1 cellular context compared by ENCODE assay signal in the genomic region with DNA sequence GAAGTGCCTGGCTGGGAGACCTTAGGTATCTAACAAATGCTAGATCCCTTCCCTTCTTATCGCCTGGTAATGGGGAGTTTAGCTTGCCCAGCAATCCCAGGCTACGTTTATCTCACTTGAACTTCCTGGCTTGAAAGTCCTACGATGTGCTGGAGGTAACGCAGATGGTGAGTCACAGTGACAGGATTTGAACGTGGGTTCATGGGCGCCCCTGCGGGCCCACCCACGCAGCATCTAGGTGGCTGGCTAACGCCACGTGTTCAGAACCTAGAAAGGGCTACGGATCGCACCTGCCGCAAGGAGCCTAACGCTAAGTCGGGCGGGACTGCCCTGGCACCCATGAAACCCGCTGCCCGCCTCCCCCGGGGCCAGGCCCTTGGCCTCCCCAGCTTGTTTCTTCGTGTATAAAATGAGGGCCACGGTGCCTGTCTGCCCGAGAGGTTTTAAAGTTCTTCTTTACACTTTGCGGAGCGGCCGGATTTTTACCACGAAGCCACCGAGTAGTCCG.
TF ChIP-seq lines count a peak whose summit lies in the region.

No MANE protein-coding gene starts in this region.

TF ChIP-seq in HepG2, 621 proteins besides CTCF, POLR2A, EP300 and RAD21 (continued from another document):
- TF ChIP-seq, protein P1, sequence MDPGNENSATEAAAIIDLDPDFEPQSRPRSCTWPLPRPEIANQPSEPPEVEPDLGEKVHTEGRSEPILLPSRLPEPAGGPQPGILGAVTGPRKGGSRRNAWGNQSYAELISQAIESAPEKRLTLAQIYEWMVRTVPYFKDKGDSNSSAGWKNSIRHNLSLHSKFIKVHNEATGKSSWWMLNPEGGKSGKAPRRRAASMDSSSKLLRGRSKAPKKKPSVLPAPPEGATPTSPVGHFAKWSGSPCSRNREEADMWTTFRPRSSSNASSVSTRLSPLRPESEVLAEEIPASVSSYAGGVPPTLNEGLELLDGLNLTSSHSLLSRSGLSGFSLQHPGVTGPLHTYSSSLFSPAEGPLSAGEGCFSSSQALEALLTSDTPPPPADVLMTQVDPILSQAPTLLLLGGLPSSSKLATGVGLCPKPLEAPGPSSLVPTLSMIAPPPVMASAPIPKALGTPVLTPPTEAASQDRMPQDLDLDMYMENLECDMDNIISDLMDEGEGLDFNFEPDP (CRISPR knock-in tag; conservative IDR thresholded peaks at IDR 0.05) = no peak
- no peak for TF ChIP-seq ZNF773 (CRISPR knock-in tag; IDR thresholded peaks at IDR 0.05; ENCODE audit: borderline replicate concordance)
- TF ChIP-seq ZNF574 (CRISPR knock-in tag; IDR thresholded peaks at IDR 0.05) = no peak
- TF ChIP-seq SETDB1 (CRISPR knock-in tag; IDR thresholded peaks at IDR 0.05; ENCODE audit: borderline replicate concordance) = no peak
- TF ChIP-seq ZNF546 (CRISPR knock-in tag; conservative IDR thresholded peaks at IDR 0.05) = no peak
- TF ChIP-seq, protein P2, sequence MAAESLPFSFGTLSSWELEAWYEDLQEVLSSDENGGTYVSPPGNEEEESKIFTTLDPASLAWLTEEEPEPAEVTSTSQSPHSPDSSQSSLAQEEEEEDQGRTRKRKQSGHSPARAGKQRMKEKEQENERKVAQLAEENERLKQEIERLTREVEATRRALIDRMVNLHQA (CRISPR knock-in tag; IDR thresholded peaks at IDR 0.05) = no peak
- no peak for TF ChIP-seq TBL1XR1 (IDR thresholded peaks at IDR 0.05; ENCODE audit: borderline replicate concordance, low read length, partially characterized antibody)
- no peak for TF ChIP-seq LRRFIP1 (CRISPR knock-in tag; conservative IDR thresholded peaks at IDR 0.05)
- TF ChIP-seq NFIC (IDR thresholded peaks at IDR 0.05; ENCODE audit: low read length) = 0 out of 2 replicates have a peak, but pooled peaks have one; percentile 19
- no peak for TF ChIP-seq ZNF772 (CRISPR knock-in tag; IDR thresholded peaks at IDR 0.05)
- TF ChIP-seq ZNF670 (CRISPR knock-in tag; IDR thresholded peaks at IDR 0.05; ENCODE audit: borderline replicate concordance) = 0 out of 2 replicates have a peak, but pooled peaks have one; percentile 21
- no peak for TF ChIP-seq THRA (CRISPR knock-in tag; IDR thresholded peaks at IDR 0.05; ENCODE audit: borderline replicate concordance)
- no peak for TF ChIP-seq ZNF616 (CRISPR knock-in tag; IDR thresholded peaks at IDR 0.05; ENCODE audit: low read depth)
- TF ChIP-seq, protein P3, sequence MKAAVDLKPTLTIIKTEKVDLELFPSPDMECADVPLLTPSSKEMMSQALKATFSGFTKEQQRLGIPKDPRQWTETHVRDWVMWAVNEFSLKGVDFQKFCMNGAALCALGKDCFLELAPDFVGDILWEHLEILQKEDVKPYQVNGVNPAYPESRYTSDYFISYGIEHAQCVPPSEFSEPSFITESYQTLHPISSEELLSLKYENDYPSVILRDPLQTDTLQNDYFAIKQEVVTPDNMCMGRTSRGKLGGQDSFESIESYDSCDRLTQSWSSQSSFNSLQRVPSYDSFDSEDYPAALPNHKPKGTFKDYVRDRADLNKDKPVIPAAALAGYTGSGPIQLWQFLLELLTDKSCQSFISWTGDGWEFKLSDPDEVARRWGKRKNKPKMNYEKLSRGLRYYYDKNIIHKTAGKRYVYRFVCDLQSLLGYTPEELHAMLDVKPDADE (CRISPR knock-in tag; IDR thresholded peaks at IDR 0.05) = no peak
- TF ChIP-seq NFRKB (IDR thresholded peaks at IDR 0.05) = no peak
- no peak for TF ChIP-seq ZFP90 (CRISPR knock-in tag; IDR thresholded peaks at IDR 0.05; ENCODE audit: borderline replicate concordance)
- TF ChIP-seq, protein P4, sequence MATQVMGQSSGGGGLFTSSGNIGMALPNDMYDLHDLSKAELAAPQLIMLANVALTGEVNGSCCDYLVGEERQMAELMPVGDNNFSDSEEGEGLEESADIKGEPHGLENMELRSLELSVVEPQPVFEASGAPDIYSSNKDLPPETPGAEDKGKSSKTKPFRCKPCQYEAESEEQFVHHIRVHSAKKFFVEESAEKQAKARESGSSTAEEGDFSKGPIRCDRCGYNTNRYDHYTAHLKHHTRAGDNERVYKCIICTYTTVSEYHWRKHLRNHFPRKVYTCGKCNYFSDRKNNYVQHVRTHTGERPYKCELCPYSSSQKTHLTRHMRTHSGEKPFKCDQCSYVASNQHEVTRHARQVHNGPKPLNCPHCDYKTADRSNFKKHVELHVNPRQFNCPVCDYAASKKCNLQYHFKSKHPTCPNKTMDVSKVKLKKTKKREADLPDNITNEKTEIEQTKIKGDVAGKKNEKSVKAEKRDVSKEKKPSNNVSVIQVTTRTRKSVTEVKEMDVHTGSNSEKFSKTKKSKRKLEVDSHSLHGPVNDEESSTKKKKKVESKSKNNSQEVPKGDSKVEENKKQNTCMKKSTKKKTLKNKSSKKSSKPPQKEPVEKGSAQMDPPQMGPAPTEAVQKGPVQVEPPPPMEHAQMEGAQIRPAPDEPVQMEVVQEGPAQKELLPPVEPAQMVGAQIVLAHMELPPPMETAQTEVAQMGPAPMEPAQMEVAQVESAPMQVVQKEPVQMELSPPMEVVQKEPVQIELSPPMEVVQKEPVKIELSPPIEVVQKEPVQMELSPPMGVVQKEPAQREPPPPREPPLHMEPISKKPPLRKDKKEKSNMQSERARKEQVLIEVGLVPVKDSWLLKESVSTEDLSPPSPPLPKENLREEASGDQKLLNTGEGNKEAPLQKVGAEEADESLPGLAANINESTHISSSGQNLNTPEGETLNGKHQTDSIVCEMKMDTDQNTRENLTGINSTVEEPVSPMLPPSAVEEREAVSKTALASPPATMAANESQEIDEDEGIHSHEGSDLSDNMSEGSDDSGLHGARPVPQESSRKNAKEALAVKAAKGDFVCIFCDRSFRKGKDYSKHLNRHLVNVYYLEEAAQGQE (IDR thresholded peaks at IDR 0.05; ENCODE audit: borderline replicate concordance in 1 of 2, low read depth in 1 of 2, low read length in 2 of 2) = no peak
- TF ChIP-seq, protein P5, sequence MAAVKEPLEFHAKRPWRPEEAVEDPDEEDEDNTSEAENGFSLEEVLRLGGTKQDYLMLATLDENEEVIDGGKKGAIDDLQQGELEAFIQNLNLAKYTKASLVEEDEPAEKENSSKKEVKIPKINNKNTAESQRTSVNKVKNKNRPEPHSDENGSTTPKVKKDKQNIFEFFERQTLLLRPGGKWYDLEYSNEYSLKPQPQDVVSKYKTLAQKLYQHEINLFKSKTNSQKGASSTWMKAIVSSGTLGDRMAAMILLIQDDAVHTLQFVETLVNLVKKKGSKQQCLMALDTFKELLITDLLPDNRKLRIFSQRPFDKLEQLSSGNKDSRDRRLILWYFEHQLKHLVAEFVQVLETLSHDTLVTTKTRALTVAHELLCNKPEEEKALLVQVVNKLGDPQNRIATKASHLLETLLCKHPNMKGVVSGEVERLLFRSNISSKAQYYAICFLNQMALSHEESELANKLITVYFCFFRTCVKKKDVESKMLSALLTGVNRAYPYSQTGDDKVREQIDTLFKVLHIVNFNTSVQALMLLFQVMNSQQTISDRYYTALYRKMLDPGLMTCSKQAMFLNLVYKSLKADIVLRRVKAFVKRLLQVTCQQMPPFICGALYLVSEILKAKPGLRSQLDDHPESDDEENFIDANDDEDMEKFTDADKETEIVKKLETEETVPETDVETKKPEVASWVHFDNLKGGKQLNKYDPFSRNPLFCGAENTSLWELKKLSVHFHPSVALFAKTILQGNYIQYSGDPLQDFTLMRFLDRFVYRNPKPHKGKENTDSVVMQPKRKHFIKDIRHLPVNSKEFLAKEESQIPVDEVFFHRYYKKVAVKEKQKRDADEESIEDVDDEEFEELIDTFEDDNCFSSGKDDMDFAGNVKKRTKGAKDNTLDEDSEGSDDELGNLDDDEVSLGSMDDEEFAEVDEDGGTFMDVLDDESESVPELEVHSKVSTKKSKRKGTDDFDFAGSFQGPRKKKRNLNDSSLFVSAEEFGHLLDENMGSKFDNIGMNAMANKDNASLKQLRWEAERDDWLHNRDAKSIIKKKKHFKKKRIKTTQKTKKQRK (IDR thresholded peaks at IDR 0.05; ENCODE audit: low read length) = no peak
- TF ChIP-seq JDP2 (CRISPR knock-in tag; IDR thresholded peaks at IDR 0.05; ENCODE audit: borderline replicate concordance) = no peak
- 0 out of 2 replicates have a peak, but pooled peaks have one; percentile 42 for TF ChIP-seq ZC3H13 (CRISPR knock-in tag; IDR thresholded peaks at IDR 0.05)
- no peak for TF ChIP-seq ZNF282 (IDR thresholded peaks at IDR 0.05; ENCODE audit: partially characterized antibody)
- TF ChIP-seq ZNF235 (CRISPR knock-in tag; IDR thresholded peaks at IDR 0.05; ENCODE audit: borderline replicate concordance) = no peak
- 0 out of 2 replicates have a peak, but pooled peaks have one; percentile 9 for TF ChIP-seq GTF3A (CRISPR knock-in tag; conservative IDR thresholded peaks at IDR 0.05)
- TF ChIP-seq ZIK1 (CRISPR knock-in tag; IDR thresholded peaks at IDR 0.05; ENCODE audit: borderline replicate concordance, low read depth) = no peak
TF ChIP-seq in HepG2: peak in this region for 80.
